Comparison of ENCODE assay signal across 11 cellular contexts in the genomic region with DNA sequence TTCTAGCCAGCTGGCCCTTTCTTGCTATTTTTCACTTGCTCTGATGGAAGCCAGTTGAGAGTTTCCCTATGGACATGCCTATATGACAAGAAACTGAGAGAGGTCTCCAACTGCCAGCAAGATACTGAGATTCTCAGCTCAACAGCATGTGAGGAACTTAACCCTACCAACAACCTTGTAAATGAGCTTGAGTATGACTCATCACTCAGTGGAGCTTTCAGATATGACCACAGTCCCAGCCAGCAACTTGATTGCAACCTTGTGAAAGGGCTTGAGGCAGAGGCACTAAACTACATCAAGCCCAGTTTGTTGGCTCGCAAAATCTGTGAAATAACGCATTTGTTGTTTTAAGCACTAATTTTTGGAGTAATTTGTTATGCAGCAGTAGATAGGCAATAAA.
A peak's percentile ranks its signal among the peaks of the same experiment; 100 is the strongest.
DNase-seq lines count a peak whose midpoint lies in the region; ATAC-seq and TF ChIP-seq lines count a peak whose summit lies in the region.
"Had no signal": no experiment of that assay in that cellular context is flagged by ENCODE, and none has a peak within 500 bp of the region (broad histone marks: within the 10 kb centered on the region; RNA-seq: fewer than 3 reads in every experiment).

No MANE protein-coding gene starts in this region.

- H3K36me3 Mint-ChIP-seq in activated CD4-positive, alpha-beta T cell treated with anti-CD3 and anti-CD28 coated beads for 36 hours (ENCODE audit: low read depth) = no peaks in the 10 kb centered on the region

- no peak overlapping the region for H3K27ac Mint-ChIP-seq in activated CD4-positive, alpha-beta T cell treated with anti-CD3 and anti-CD28 coated beads for 36 hours

- H3K4me1 Mint-ChIP-seq in activated CD4-positive, alpha-beta T cell treated with anti-CD3 and anti-CD28 coated beads for 36 hours = no peaks in the 10 kb centered on the region

- peaks cover 8% of the 10 kb centered on the region for H3K27me3 Mint-ChIP-seq in activated CD4-positive, alpha-beta T cell treated with anti-CD3 and anti-CD28 coated beads for 36 hours

- ATAC-seq in GM21723 (IDR thresholded peaks at IDR 0.05; ENCODE audit: unreplicated experiment) = peak; percentile 86
- no peak for ATAC-seq in activated CD4-positive, alpha-beta T cell treated with anti-CD3 and anti-CD28 coated beads for 36 hours

- no peak overlapping the region for H3K4me3 Mint-ChIP-seq in activated CD4-positive, alpha-beta T cell treated with anti-CD3 and anti-CD28 coated beads for 36 hours

- POLR2A ChIA-PET in activated CD4-positive, alpha-beta T cell treated with anti-CD3 and anti-CD28 coated beads for 36 hours (lab: Charles Lee) = no interaction called here

- H3K4me3 ChIP-seq in fibroblast of the aortic adventitia (ENCODE audit: low read depth, low read length) = no peak overlapping the region
- H3K4me3 ChIP-seq: skin epidermis had no signal

- CTCF ChIA-PET in activated CD4-positive, alpha-beta T cell treated with anti-CD3 and anti-CD28 coated beads for 36 hours (lab: Charles Lee) = no interaction called here

- DNase-seq in ELR (ENCODE audit: low read depth) (peak; percentile 78), Kasumi-1 (lab: John Stamatoyannopoulos, UW) (peak; percentile 83 to 87), fibroblast of the aortic adventitia (ENCODE audit: low read depth) (peak; percentile 70), Ammon's horn (ENCODE audit: low spot score) (no peak), NCI-H526 treated with DMSO at 0.1 percent for 48 hours (lab: John Stamatoyannopoulos, UW) (no peak)
- no peak for DNase-seq in stimulated activated CD4-positive, alpha-beta T cell treated with anti-CD3 and anti-CD28 coated beads, Interleukin-2, amount 100 ng/mL, for 48 hours
- DNase-seq in activated CD4-positive, alpha-beta T cell treated with anti-CD3 and anti-CD28 coated beads for 36 hours = no peak
- DNase-seq: activated CD4-positive, alpha-beta T cell treated with anti-CD3 and anti-CD28 coated beads for 1 hour; DMS79 had no signal

- intact Hi-C loops in activated CD4-positive, alpha-beta T cell treated with anti-CD3 and anti-CD28 coated beads for 36 hours (cut with DNase I, micrococcal nuclease) = no loop called here

- no peaks in the 10 kb centered on the region for H3K9me3 Mint-ChIP-seq in activated CD4-positive, alpha-beta T cell treated with anti-CD3 and anti-CD28 coated beads for 36 hours (ENCODE audit: low read depth)

- TF ChIP-seq CTCF in fibroblast of the aortic adventitia (IDR thresholded peaks at IDR 0.05; ENCODE audit: insufficient read depth, low read length) = no peak

Comparison
In these comparisons a context has a peak if more than half of its experiments do, and no peak if none do; other contexts are left out.
1. DNase-seq: peak in ELR (single experiment), Kasumi-1 (2 of 2) and fibroblast of the aortic adventitia (single experiment); none in stimulated activated CD4-positive, alpha-beta T cell treated with anti-CD3 and anti-CD28 coated beads, Interleukin-2, amount 100 ng/mL, for 48 hours (0 of 2), Ammon's horn (single experiment), activated CD4-positive, alpha-beta T cell treated with anti-CD3 and anti-CD28 coated beads for 36 hours (single experiment) and NCI-H526 treated with DMSO at 0.1 percent for 48 hours (single experiment).